9 cellular contexts compared by ENCODE assay signal in the genomic region with DNA sequence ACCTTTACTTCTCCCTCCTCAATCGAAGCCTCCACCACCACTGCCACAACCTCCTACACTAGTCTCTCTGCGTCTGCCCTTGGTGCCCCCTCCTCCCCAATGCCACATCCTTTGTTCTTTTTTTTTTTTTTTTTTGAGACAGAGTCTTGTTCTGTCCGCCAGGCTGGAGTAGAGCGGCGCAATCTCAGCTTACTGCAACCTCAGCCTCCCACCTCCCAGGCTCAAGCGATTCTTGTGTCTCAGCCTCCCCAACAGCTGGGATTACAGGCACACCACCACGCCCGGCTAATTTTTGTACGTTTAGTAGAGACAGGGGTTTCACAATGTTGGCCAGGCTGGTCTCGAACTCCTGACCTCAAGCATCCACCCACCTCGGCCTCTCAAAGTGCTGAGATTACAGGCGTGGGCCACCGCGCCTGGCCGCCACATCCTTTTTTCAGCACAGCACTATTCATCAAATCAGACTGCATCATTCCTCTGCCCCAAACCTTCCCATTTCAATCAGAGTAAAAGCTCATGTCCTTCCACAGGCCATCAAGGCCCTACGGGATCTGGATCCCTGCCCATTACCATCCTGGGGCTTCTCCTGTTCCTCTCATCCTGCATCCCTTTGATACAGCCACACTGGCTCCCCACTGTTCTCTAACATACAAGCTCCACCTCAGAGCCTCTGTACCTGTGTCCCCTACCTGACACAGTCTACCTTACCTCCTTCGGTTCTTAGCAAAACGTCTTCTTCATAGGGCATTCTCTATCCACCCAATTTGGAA. TPM values are rescaled to one million over a fixed set of nuclear protein-coding genes. Genes with fewer than 3 reads are reported as not detected.
DNase-seq lines count a peak whose midpoint lies in the region; ATAC-seq and TF ChIP-seq lines count a peak whose summit lies in the region.
"Had no signal": no experiment of that assay in that cellular context is flagged by ENCODE, and none has a peak within 500 bp of the region (broad histone marks: within the 10 kb centered on the region; RNA-seq: fewer than 3 reads in every experiment).

No MANE protein-coding gene starts in this region.

- H3K79me2 ChIP-seq in DND-41 (ENCODE audit: insufficient read depth, low read length) (peaks cover 67% of the 10 kb centered on the region), OCI-LY3 (ENCODE audit: low read length) (peaks cover 65% of the 10 kb centered on the region)

- peaks cover 4% of the 10 kb centered on the region for H3K36me3 Mint-ChIP-seq in natural killer cell treated with Interleukin-12 subunit alpha and Interleukin-12 subunit beta and Interleukin-15 and Interleukin-18, amount 100 ng/mL, for 72 hours
- H3K36me3 Mint-ChIP-seq in osteocyte (ENCODE audit: unreplicated experiment), result peaks cover 8% of the 10 kb centered on the region

- H3K27me3 ChIP-seq in DND-41 (ENCODE audit: insufficient read depth, low read length, poor library complexity), result no peaks in the 10 kb centered on the region
- no peaks in the 10 kb centered on the region for H3K27me3 ChIP-seq in OCI-LY3 (ENCODE audit: low read depth, low read length)

- H3K4me1 ChIP-seq in DND-41 (ENCODE audit: insufficient read depth, low read length), result peaks cover 35% of the 10 kb centered on the region
- H3K4me1 ChIP-seq in OCI-LY3 (ENCODE audit: low read length), result peaks cover 11% of the 10 kb centered on the region

- H3K9me3 ChIP-seq in DND-41 (ENCODE audit: insufficient read depth, low read length, severe bottlenecking), result no peaks in the 10 kb centered on the region
- no peaks in the 10 kb centered on the region for H3K9me3 ChIP-seq in OCI-LY3 (ENCODE audit: insufficient read depth, low read length)

- H3K4me2 ChIP-seq in DND-41 (ENCODE audit: insufficient read depth, low read length) (peak overlapping the region; percentile 93), OCI-LY3 (ENCODE audit: low read length) (peak overlapping the region; percentile 98)

- H2AFZ ChIP-seq in DND-41 (ENCODE audit: low read depth, low read length) (no peak overlapping the region), OCI-LY3 (ENCODE audit: low read depth, low read length) (no peak overlapping the region)

- H3K4me3 Mint-ChIP-seq in natural killer cell treated with Interleukin-12 subunit alpha and Interleukin-12 subunit beta and Interleukin-15 and Interleukin-18, amount 100 ng/mL, for 72 hours, result no peak overlapping the region
- no peak overlapping the region for H3K4me3 Mint-ChIP-seq in osteocyte (ENCODE audit: unreplicated experiment)
- H3K4me3 Mint-ChIP-seq: brain had no signal

- H3K9ac ChIP-seq in DND-41 (ENCODE audit: low read depth, low read length) (peak overlapping the region; percentile 83), OCI-LY3 (ENCODE audit: low read length) (peak overlapping the region; percentile 88; the same call in 1 of the 2 replicates)

- ATAC-seq in DND-41 (ENCODE audit: insufficient read depth, low read depth), result no peak
- ATAC-seq in natural killer cell treated with Interleukin-12 subunit alpha and Interleukin-12 subunit beta and Interleukin-15 and Interleukin-18, amount 100 ng/mL, for 72 hours, result no peak
- ATAC-seq in GM19452 (IDR thresholded peaks at IDR 0.05; ENCODE audit: unreplicated experiment), result no peak
- ATAC-seq in GM18858 (IDR thresholded peaks at IDR 0.05; ENCODE audit: unreplicated experiment), result no peak

- H3K4me3 ChIP-seq in DND-41 (ENCODE audit: low read depth in 1 of 2, low read length in 2 of 2) (peak overlapping the region; percentile 91 to 98; a peak in 3 of 4 replicates), OCI-LY3 (ENCODE audit: low read length) (peak overlapping the region; percentile 95)

- peaks cover 45% of the 10 kb centered on the region for H4K20me1 ChIP-seq in DND-41 (ENCODE audit: insufficient read depth, low read length)
- H4K20me1 ChIP-seq in OCI-LY3 (ENCODE audit: insufficient read depth, low read length), result peaks cover 43% of the 10 kb centered on the region

- H3K27me3 Mint-ChIP-seq in natural killer cell treated with Interleukin-12 subunit alpha and Interleukin-12 subunit beta and Interleukin-15 and Interleukin-18, amount 100 ng/mL, for 72 hours, result no peaks in the 10 kb centered on the region
- H3K27me3 Mint-ChIP-seq in osteocyte (ENCODE audit: unreplicated experiment), result no peaks in the 10 kb centered on the region
- H3K27me3 Mint-ChIP-seq: brain had no signal

- TF ChIP-seq CTCF in DND-41 (IDR thresholded peaks at IDR 0.05; ENCODE audit: borderline replicate concordance, extremely low read depth, low read length, poor library complexity, severe bottlenecking), result no peak
- TF ChIP-seq CTCF in OCI-LY3 (IDR thresholded peaks at IDR 0.05; ENCODE audit: low read depth, low read length), result no peak
- TF ChIP-seq CTCF in osteocyte (IDR thresholded peaks at IDR 0.05), result no peak

- H3K27ac Mint-ChIP-seq in natural killer cell treated with Interleukin-12 subunit alpha and Interleukin-12 subunit beta and Interleukin-15 and Interleukin-18, amount 100 ng/mL, for 72 hours, result no peak overlapping the region
- H3K27ac Mint-ChIP-seq in osteocyte (ENCODE audit: unreplicated experiment), result no peak overlapping the region
- H3K27ac Mint-ChIP-seq: brain had no signal

- peak overlapping the region; percentile 25; the same call in 1 of the 2 replicates for H3K27ac ChIP-seq in DND-41 (ENCODE audit: low read length)
- no peak overlapping the region for H3K27ac ChIP-seq in OCI-LY3 (ENCODE audit: low read length)

- H3K9me3 Mint-ChIP-seq in natural killer cell treated with Interleukin-12 subunit alpha and Interleukin-12 subunit beta and Interleukin-15 and Interleukin-18, amount 100 ng/mL, for 72 hours, result no peaks in the 10 kb centered on the region
- H3K9me3 Mint-ChIP-seq in osteocyte (ENCODE audit: unreplicated experiment), result no peaks in the 10 kb centered on the region
- H3K9me3 Mint-ChIP-seq: brain had no signal

- H3K36me3 ChIP-seq in DND-41 (ENCODE audit: insufficient read depth, low read length), result peaks cover 21% of the 10 kb centered on the region
- peaks cover 10% of the 10 kb centered on the region for H3K36me3 ChIP-seq in OCI-LY3 (replicated peaks; ENCODE audit: low read depth, low read length)

- H3K4me1 Mint-ChIP-seq in natural killer cell treated with Interleukin-12 subunit alpha and Interleukin-12 subunit beta and Interleukin-15 and Interleukin-18, amount 100 ng/mL, for 72 hours (ENCODE audit: low read depth in 2 of 2), result peaks cover 10 to 16% of the 10 kb centered on the region in 2 donors
- H3K4me1 Mint-ChIP-seq in osteocyte (ENCODE audit: unreplicated experiment), result peaks cover 9% of the 10 kb centered on the region

- DNase-seq in DND-41 (peak; percentile 51), cerebellar cortex (ENCODE audit: low spot score) (peak; percentile 24), retina (peak; percentile 12), osteocyte (ENCODE audit: extremely low spot score, unreplicated experiment) (no peak)
- no peak for DNase-seq in natural killer cell treated with Interleukin-12 subunit alpha and Interleukin-12 subunit beta and Interleukin-15 and Interleukin-18, amount 100 ng/mL, for 72 hours (ENCODE audit: low spot score)

RNA-seq across cellular contexts. Expression of a gene that starts 2.0 kb away (rescaled TPM):
- total RNA-seq in natural killer cell treated with Interleukin-12 subunit alpha and Interleukin-12 subunit beta and Interleukin-15 and Interleukin-18, amount 100 ng/mL, for 72 hours, result 10 to 100 TPM; 14.9 to 15.7 TPM
- 16.0 and 18.4 TPM in 2 replicates for total RNA-seq in osteocyte

RNA-seq across cellular contexts. Expression of a gene that starts 25.6 kb away (rescaled TPM):
- total RNA-seq in natural killer cell treated with Interleukin-12 subunit alpha and Interleukin-12 subunit beta and Interleukin-15 and Interleukin-18, amount 100 ng/mL, for 72 hours, result not detected
- not detected in 2 replicates for total RNA-seq in osteocyte

RNA-seq across cellular contexts. Expression of a gene that starts 27.2 kb away (rescaled TPM):
- 10 to 100 TPM; 18.8 to 49.4 TPM for total RNA-seq in natural killer cell treated with Interleukin-12 subunit alpha and Interleukin-12 subunit beta and Interleukin-15 and Interleukin-18, amount 100 ng/mL, for 72 hours
- 58.9 and 63.6 TPM in 2 replicates for total RNA-seq in osteocyte

RNA-seq across cellular contexts. Expression of a gene that starts 50.5 kb away (rescaled TPM):
- total RNA-seq in natural killer cell treated with Interleukin-12 subunit alpha and Interleukin-12 subunit beta and Interleukin-15 and Interleukin-18, amount 100 ng/mL, for 72 hours, result under 1 TPM; 0.64 to 0.74 TPM
- total RNA-seq in osteocyte, result 408 and 426 TPM in 2 replicates

RNA-seq across cellular contexts. Expression of a gene that starts 51.5 kb away (rescaled TPM):
- 1 to 10 TPM; 1.8 to 5.2 TPM for total RNA-seq in natural killer cell treated with Interleukin-12 subunit alpha and Interleukin-12 subunit beta and Interleukin-15 and Interleukin-18, amount 100 ng/mL, for 72 hours
- 67.8 and 72.8 TPM in 2 replicates for total RNA-seq in osteocyte

Comparison
In these comparisons a context has a peak if more than half of its experiments do, and no peak if none do; other contexts are left out.
1. DNase-seq: peak in DND-41 (single experiment), cerebellar cortex (single experiment) and retina (single experiment); none in natural killer cell treated with Interleukin-12 subunit alpha and Interleukin-12 subunit beta and Interleukin-15 and Interleukin-18, amount 100 ng/mL, for 72 hours (single experiment) and osteocyte (single experiment).